ENCODE assay signal across 8 cellular contexts in the genomic region with DNA sequence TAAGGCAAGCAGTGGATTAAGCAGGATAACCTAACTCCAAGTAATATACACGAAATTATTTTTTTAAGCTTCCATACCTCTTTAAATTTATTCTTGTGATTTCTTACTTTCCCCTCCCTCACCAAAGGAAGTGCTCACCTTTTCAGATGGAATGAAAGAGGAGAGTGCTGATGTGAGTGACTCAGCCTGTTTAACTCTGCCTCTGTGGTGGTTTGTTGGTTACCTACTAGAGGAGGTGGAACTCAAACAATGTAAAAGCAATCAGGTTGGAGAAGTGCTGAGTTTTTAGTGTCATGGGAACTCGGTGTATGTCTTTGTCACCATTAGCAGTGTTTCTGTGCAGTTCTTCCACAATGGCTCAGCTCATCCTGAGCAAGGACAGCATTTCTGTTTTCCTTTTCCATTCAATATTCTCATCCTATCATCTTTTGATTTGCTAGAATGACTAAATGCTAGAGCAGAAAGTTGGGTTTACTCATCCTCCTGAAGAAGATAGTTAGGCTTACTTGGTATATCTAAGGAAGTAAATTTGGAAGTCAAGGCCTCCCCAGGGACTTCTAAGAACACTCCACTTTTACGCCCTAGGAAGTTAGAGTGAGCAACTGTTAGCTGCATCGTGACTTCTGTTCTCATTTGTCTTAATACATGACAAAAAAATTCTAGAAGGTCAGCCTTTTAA. TPM values are rescaled to one million over a fixed set of nuclear protein-coding genes. Genes with fewer than 3 reads are reported as not detected.
DNase-seq lines count a peak whose midpoint lies in the region; ATAC-seq and TF ChIP-seq lines count a peak whose summit lies in the region.
"Had no signal": no experiment of that assay in that cellular context is flagged by ENCODE, and none has a peak within 500 bp of the region (broad histone marks: within the 10 kb centered on the region; RNA-seq: fewer than 3 reads in every experiment).

No MANE protein-coding gene starts in this region.

- H3K4me3 Mint-ChIP-seq in nephron progenitor cell, result no peak overlapping the region

- H3K27me3 ChIP-seq in breast epithelium, result no peaks in the 10 kb centered on the region

- TF ChIP-seq CTCF in breast epithelium (IDR thresholded peaks at IDR 0.05), result no peak
- no peak for TF ChIP-seq CTCF in nephron progenitor cell (IDR thresholded peaks at IDR 0.05)

- intact Hi-C loops in breast epithelium (cut with DNase I; ENCODE audit: low total_unique reads), result no loop called here
- intact Hi-C loops in sciatic nerve (cut with DNase I), result no loop called here

- H3K9me3 Mint-ChIP-seq in nephron progenitor cell, result no peaks in the 10 kb centered on the region

- peak overlapping the region; percentile 27 to 46 for H3K27ac ChIP-seq in breast epithelium

- TF ChIP-seq POLR2A in breast epithelium (IDR thresholded peaks at IDR 0.05), result no peak

- peaks cover 76% of the 10 kb centered on the region for H3K4me1 Mint-ChIP-seq in nephron progenitor cell

- DNase-seq in NCI-H69 (lab: John Stamatoyannopoulos, UW) (peak; percentile 1), breast epithelium (ENCODE audit: low spot score in 2 of 2) (no peak), nephron progenitor cell (no peak), sciatic nerve (ENCODE audit: low spot score) (no peak)
- DNase-seq: NCI-H2171 had no signal

- H3K27ac Mint-ChIP-seq in nephron progenitor cell, result peak overlapping the region; percentile 87

- H3K36me3 ChIP-seq in breast epithelium, result no peaks in the 10 kb centered on the region

- no peaks in the 10 kb centered on the region for H3K9me3 ChIP-seq in breast epithelium

- H3K4me3 ChIP-seq in breast epithelium, result peak overlapping the region in 1 of 3 donors; percentile 13

- H3K36me3 Mint-ChIP-seq in nephron progenitor cell (ENCODE audit: low read depth), result peaks cover 4% of the 10 kb centered on the region

- no peaks in the 10 kb centered on the region for H3K27me3 Mint-ChIP-seq in nephron progenitor cell (ENCODE audit: low read depth, poor library complexity)

- ATAC-seq in GM18858 (IDR thresholded peaks at IDR 0.05; ENCODE audit: unreplicated experiment), result peak; percentile 31
- ATAC-seq in HG02981 (IDR thresholded peaks at IDR 0.05; ENCODE audit: unreplicated experiment), result no peak
- no peak for ATAC-seq in sciatic nerve
- no peak for ATAC-seq in HG02885 (IDR thresholded peaks at IDR 0.05; ENCODE audit: poor library complexity, unreplicated experiment)

- peaks cover 5 to 28% of the 10 kb centered on the region in 2 donors for H3K4me1 ChIP-seq in breast epithelium

RNA-seq across cellular contexts. Expression of gene ADD3, which starts 6.0 kb away (rescaled TPM):
- total RNA-seq in breast epithelium (100 to 1,000 TPM; 208 to 458 (median 347) TPM), sciatic nerve (321 TPM)
